In the genomic region with DNA sequence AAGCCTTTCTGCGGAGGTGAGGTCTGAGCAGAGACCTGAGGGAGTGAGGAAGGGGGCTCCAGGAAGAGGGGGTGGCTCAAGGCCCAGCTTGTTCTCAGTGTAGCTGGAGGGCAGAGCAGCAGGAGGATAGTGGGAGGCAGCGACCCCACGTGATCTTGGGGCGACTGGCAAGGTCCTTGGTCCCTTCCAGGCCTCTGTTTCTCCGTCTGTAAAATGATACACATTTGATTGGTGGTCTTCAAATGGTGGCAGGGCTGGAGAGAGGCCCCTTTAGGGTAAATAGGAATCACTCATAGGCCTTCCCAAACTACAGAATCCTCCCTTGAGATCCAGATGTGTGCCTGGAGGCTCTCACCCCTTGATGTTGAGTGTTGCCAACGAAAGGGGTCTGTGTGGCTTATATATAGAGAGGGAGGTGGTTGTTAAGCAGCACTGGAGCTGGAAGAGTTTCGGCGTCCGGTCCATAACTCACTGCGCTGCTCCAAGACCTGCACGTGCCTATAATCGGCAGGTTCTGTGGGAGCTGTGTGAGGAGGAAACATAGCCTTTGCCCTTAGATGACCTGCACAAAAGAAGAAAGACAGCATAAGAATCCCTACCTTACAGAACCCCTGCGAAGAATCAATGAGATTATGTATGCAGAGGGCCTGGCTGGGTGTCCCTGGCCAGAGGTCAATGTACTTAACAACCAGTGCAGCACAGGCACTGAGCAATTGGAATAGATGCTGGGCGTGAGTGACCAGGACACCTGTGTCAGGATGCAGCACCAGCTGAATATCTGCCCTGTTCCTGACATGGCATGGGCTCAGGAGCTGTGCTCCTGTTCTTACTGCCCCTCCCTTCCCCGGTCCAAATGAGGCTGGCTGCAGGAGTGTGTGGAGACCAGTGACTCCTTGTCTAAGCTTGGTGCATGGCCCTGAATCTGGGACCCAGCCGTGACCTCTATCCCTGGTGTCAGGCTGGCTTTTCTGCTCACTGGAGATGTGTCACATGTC, we compare ENCODE assay signal across 22 cellular contexts. TPM values are rescaled to one million over a fixed set of nuclear protein-coding genes. Genes with fewer than 3 reads are reported as not detected.
DNase-seq lines count a peak whose midpoint lies in the region; ATAC-seq, FAIRE-seq and TF ChIP-seq lines count a peak whose summit lies in the region.
"Had no signal": no experiment of that assay in that cellular context is flagged by ENCODE, and none has a peak within 500 bp of the region (broad histone marks: within the 10 kb centered on the region; RNA-seq: fewer than 3 reads in every experiment).

No MANE protein-coding gene starts in this region.

- no peak for TF ChIP-seq POLR2A in H1 (IDR thresholded peaks at IDR 0.05; ENCODE audit: control extremely low read depth in 1 of 2, low read depth in 2 of 2, low read length in 2 of 2)

- H3K4ac ChIP-seq in H1 (replicated peaks; ENCODE audit: insufficient read length, low read depth, low read length) (no peak overlapping the region), trophoblast cell (ENCODE audit: low read depth, low read length) (no peak overlapping the region)

- H2BK20ac ChIP-seq in H1 (ENCODE audit: low read length) = no peak overlapping the region

- no peak for FAIRE-seq in H1 (lab: Jason Lieb, UNC)
- FAIRE-seq: D721Med, GM12891, GM19239 had no signal

- H3K14ac ChIP-seq in H1 (ENCODE audit: insufficient read length) (no peak overlapping the region), trophoblast cell (ENCODE audit: low read length) (no peak overlapping the region)

- H2BK5ac ChIP-seq in H1 (ENCODE audit: low read depth, low read length) = no peak overlapping the region
- no peak overlapping the region for H2BK5ac ChIP-seq in trophoblast cell (ENCODE audit: low read depth, low read length, poor library complexity)

- TF ChIP-seq CTCF in GM23338 (conservative IDR thresholded peaks at IDR 0.05; ENCODE audit: low read depth in 2 of 2) (no peak), H1 (IDR thresholded peaks at IDR 0.05; ENCODE audit: control extremely low read depth in 1 of 3, insufficient read depth in 1 of 3, low read depth in 1 of 3, low read length in 3 of 3) (no peak), osteoblast (IDR thresholded peaks at IDR 0.05; ENCODE audit: extremely low read depth, low read depth, low read length) (no peak)

- POLR2A ChIA-PET in H1 (lab: Charles Lee; ENCODE audit: partially characterized antibody) = no interaction called here

- no peak for TF ChIP-seq RAD21 in H1 (IDR thresholded peaks at IDR 0.05 in 1 of 2, conservative IDR thresholded peaks at IDR 0.05 in 1 of 2; ENCODE audit: low read depth in 2 of 2, low read length in 2 of 2)

- intact Hi-C loops in left colon (cut with DNase I, micrococcal nuclease) = no loop called here

- H3K4me1 ChIP-seq in GM23338 (ENCODE audit: insufficient read depth) (no peaks in the 10 kb centered on the region), H1 (replicated peaks in 1 of 4; ENCODE audit: control insufficient read depth in 3 of 4, insufficient read depth in 4 of 4, low read length in 3 of 4) (peaks cover 0 to 12% (median 3%) of the 10 kb centered on the region in 4 experiments), osteoblast (ENCODE audit: insufficient read depth, low read length) (no peaks in the 10 kb centered on the region), trophoblast cell (ENCODE audit: control insufficient read depth in 1 of 2, insufficient read depth in 2 of 2, low read length in 2 of 2) (peaks cover 0 to 2% of the 10 kb centered on the region in 2 experiments)

- H3K4me1 Mint-ChIP-seq in GM23338 = peaks cover 21% of the 10 kb centered on the region

- H3F3A ChIP-seq in GM23338 (replicated peaks; ENCODE audit: low read depth) = no peaks in the 10 kb centered on the region

- H3K79me1 ChIP-seq in H1 (ENCODE audit: low read depth, low read length) = no peaks in the 10 kb centered on the region
- no peaks in the 10 kb centered on the region for H3K79me1 ChIP-seq in trophoblast cell (ENCODE audit: low read length)

- H3K36me3 ChIP-seq in GM23338 (ENCODE audit: insufficient read depth) (no peaks in the 10 kb centered on the region), H1 (ENCODE audit: control insufficient read depth in 2 of 4, insufficient read depth in 4 of 4, low read length in 3 of 4) (no peaks in the 10 kb centered on the region), osteoblast (ENCODE audit: insufficient read depth, low read length) (no peaks in the 10 kb centered on the region), trophoblast cell (ENCODE audit: control insufficient read depth in 1 of 2, insufficient read depth in 2 of 2, low read length in 2 of 2) (no peaks in the 10 kb centered on the region)
- H3K36me3 ChIP-seq: BLaER1 treated with 17β-estradiol and CSF1 and Interleukin-3, amounts not matched to agents 10 nM and 100 nM had no signal

- H4K12ac ChIP-seq in trophoblast cell (ENCODE audit: low read depth, low read length) = no peak overlapping the region

- H3K27me3 ChIP-seq in GM23338 (ENCODE audit: insufficient read depth) (no peaks in the 10 kb centered on the region), H1 (replicated peaks in 1 of 4; ENCODE audit: control insufficient read depth in 3 of 4, extremely low read depth in 1 of 4, insufficient read depth in 3 of 4, low read length in 3 of 4) (no peaks in the 10 kb centered on the region), osteoblast (ENCODE audit: insufficient read depth, low read length) (peaks cover 6% of the 10 kb centered on the region), trophoblast cell (ENCODE audit: insufficient read depth, low read length) (no peaks in the 10 kb centered on the region)
- H3K27me3 ChIP-seq: BLaER1 treated with 17β-estradiol and CSF1 and Interleukin-3, amounts not matched to agents 10 nM and 100 nM had no signal

- H3K36me3 Mint-ChIP-seq in GM23338 (ENCODE audit: low read depth) = no peaks in the 10 kb centered on the region

- H3K18ac ChIP-seq in H1 (ENCODE audit: extremely low read depth, low read length) (no peak overlapping the region), trophoblast cell (ENCODE audit: low read length) (no peak overlapping the region)

- no peak overlapping the region for H3K4me3 Mint-ChIP-seq in GM23338

- no peak overlapping the region for H4K5ac ChIP-seq in H1 (ENCODE audit: insufficient read length, low read depth, low read length)

- no peak overlapping the region for H3K27ac ChIP-seq in GM23338 (ENCODE audit: low read depth)
- no peak overlapping the region for H3K27ac ChIP-seq in H1 (ENCODE audit: low read depth, low read length)
- no peak overlapping the region for H3K27ac ChIP-seq in osteoblast (ENCODE audit: low read depth, low read length)
- H3K27ac ChIP-seq in trophoblast cell (ENCODE audit: low read depth, low read length) = no peak overlapping the region
- H3K27ac ChIP-seq: BLaER1 treated with 17β-estradiol and CSF1 and Interleukin-3, amounts not matched to agents 10 nM and 100 nM; KMS-11 had no signal

- no peak overlapping the region for H2AFZ ChIP-seq in GM23338
- H2AFZ ChIP-seq in H1 (ENCODE audit: low read length) = no peak overlapping the region
- no peak overlapping the region for H2AFZ ChIP-seq in osteoblast (ENCODE audit: low read length)
- no peak overlapping the region for H2AFZ ChIP-seq in trophoblast cell (ENCODE audit: insufficient read depth, low read length, poor library complexity)

- H3K79me2 ChIP-seq in GM23338 (replicated peaks; ENCODE audit: insufficient read depth) = no peaks in the 10 kb centered on the region
- no peaks in the 10 kb centered on the region for H3K79me2 ChIP-seq in H1 (ENCODE audit: control insufficient read depth in 1 of 2, insufficient read depth in 2 of 2, low read length in 2 of 2)
- H3K79me2 ChIP-seq in osteoblast (ENCODE audit: insufficient read depth, low read length) = no peaks in the 10 kb centered on the region
- no peaks in the 10 kb centered on the region for H3K79me2 ChIP-seq in trophoblast cell (ENCODE audit: control insufficient read depth, insufficient read depth, low read length, poor library complexity)

- peaks cover 3% of the 10 kb centered on the region for H3K27me3 Mint-ChIP-seq in GM23338 (ENCODE audit: insufficient read depth, low read depth, poor library complexity)

- H2BK12ac ChIP-seq in H1 (ENCODE audit: low read depth, low read length) (no peak overlapping the region), trophoblast cell (ENCODE audit: low read length) (no peak overlapping the region)

- no peak overlapping the region for H3K27ac Mint-ChIP-seq in GM23338

- H2BK15ac ChIP-seq in H1 (ENCODE audit: low read length) = no peak overlapping the region

- H3K9me3 ChIP-seq in H1 (ENCODE audit: insufficient read depth in 2 of 2, low read depth in 1 of 2, low read length in 1 of 2) (no peaks in the 10 kb centered on the region), osteoblast (ENCODE audit: low read depth, low read length) (no peaks in the 10 kb centered on the region), trophoblast cell (ENCODE audit: insufficient read depth, low read depth, low read length) (peaks cover 6% of the 10 kb centered on the region)
- H3K9me3 ChIP-seq: BLaER1 treated with 17β-estradiol and CSF1 and Interleukin-3, amounts not matched to agents 10 nM and 100 nM had no signal

- H2BK120ac ChIP-seq in H1 (replicated peaks; ENCODE audit: low read depth, low read length) (no peak overlapping the region), trophoblast cell (ENCODE audit: insufficient read depth, low read length, poor library complexity) (no peak overlapping the region)

- no peaks in the 10 kb centered on the region for H3K9me3 Mint-ChIP-seq in GM23338

- H4K91ac ChIP-seq in H1 (replicated peaks; ENCODE audit: insufficient read length, low read length) = no peak overlapping the region
- H4K91ac ChIP-seq in trophoblast cell (ENCODE audit: low read depth, low read length) = no peak overlapping the region

- ATAC-seq in GM23338 (peak; percentile 49), left colon (no peak)
- ATAC-seq: PC-3 had no signal

- H2AK5ac ChIP-seq in H1 (ENCODE audit: low read depth, low read length) (no peak overlapping the region), trophoblast cell (ENCODE audit: low read length) (no peak overlapping the region)

- TF ChIP-seq EP300 in H1 (IDR thresholded peaks at IDR 0.05; ENCODE audit: borderline replicate concordance in 1 of 2, low read depth in 2 of 2, low read length in 2 of 2) = no peak

- DNase-seq in GM23338 (ENCODE audit: low spot score) (no peak), HuH-7.5 (ENCODE audit: low spot score) (peak; percentile 19), H1 (ENCODE audit: low read depth in 1 of 2, low spot score in 2 of 2) (no peak), osteoblast (ENCODE audit: insufficient read length, low spot score, missing footprints) (peak; percentile 61), trophoblast cell (no peak), medulla oblongata (ENCODE audit: extremely low spot score) (no peak), left colon (no peak)
- DNase-seq: MV-4-11, NCI-H1417, NCI-H187, NCI-H2227 treated with DMSO at 0.1 percent for 48 hours, NCI-H510A treated with DMSO at 0.1 percent for 48 hours, NCI-H774, PC-3, RPMI8226, SHP77 treated with DMSO at 0.1 percent for 48 hours had no signal

- H3K4me2 ChIP-seq in GM23338 = no peak overlapping the region
- no peak overlapping the region; a peak in 1 of 4 replicates for H3K4me2 ChIP-seq in H1 (ENCODE audit: insufficient read depth in 1 of 2, low read depth in 2 of 2, low read length in 2 of 2)
- H3K4me2 ChIP-seq in osteoblast (ENCODE audit: insufficient read depth, low read length) = no peak overlapping the region
- H3K4me2 ChIP-seq in trophoblast cell (ENCODE audit: low read length) = no peak overlapping the region
- H3K4me2 ChIP-seq: BLaER1 treated with 17β-estradiol and CSF1 and Interleukin-3, amounts not matched to agents 10 nM and 100 nM; KMS-11 had no signal

- H3K9ac ChIP-seq in H1 (replicated peaks in 1 of 4; ENCODE audit: extremely low read depth in 1 of 4, low read depth in 3 of 4, low read length in 3 of 4) = no peak overlapping the region
- H3K9ac ChIP-seq in trophoblast cell (ENCODE audit: low read length) = no peak overlapping the region
- H3K9ac ChIP-seq: BLaER1 treated with 17β-estradiol and CSF1 and Interleukin-3, amounts not matched to agents 10 nM and 100 nM; KMS-11 had no signal

- 87% methylated on average over 16 of the region's 16 CpGs; no CpG with 5 or more reads in 1 of the 2 experiments for WGBS in H1 (ENCODE audit: extremely low coverage in 1 of 2, insufficient coverage in 1 of 2, insufficient read length in 1 of 2, insufficient replicate concordance in 2 of 2, low coverage in 1 of 2, low lambda C conversion rate in 2 of 2, missing lambda C conversion rate in 1 of 2), 2 experiments
- no CpG with 5 or more reads among the region's 16 CpGs for WGBS in trophoblast cell (ENCODE audit: extremely low coverage, insufficient coverage, insufficient read length)

- no peaks in the 10 kb centered on the region for H3K9me2 ChIP-seq in GM23338 (ENCODE audit: insufficient read depth)

- 0 out of 2 replicates have a peak overlapping the region, but pooled peaks have one; percentile 9 for H4K8ac ChIP-seq in H1 (ENCODE audit: extremely low read depth, insufficient read depth, low read length)
- H4K8ac ChIP-seq in trophoblast cell (ENCODE audit: low read depth, low read length) = no peak overlapping the region

- H3K4me3 ChIP-seq in GM23338 (no peak overlapping the region), H1 (ENCODE audit: extremely low read depth in 1 of 4, insufficient read depth in 2 of 4, low read depth in 3 of 4, low read length in 4 of 4) (no peak overlapping the region), osteoblast (ENCODE audit: insufficient read depth, low read length) (no peak overlapping the region), trophoblast cell (ENCODE audit: low read depth, low read length) (no peak overlapping the region)
- H3K4me3 ChIP-seq: BLaER1 treated with 17β-estradiol and CSF1 and Interleukin-3, amounts not matched to agents 10 nM and 100 nM had no signal

- CTCF ChIA-PET in H1 (lab: Charles Lee; ENCODE audit: partially characterized antibody) = interaction anchor here (0.6 to 6.1 kb wide), 12 partner anchors 9 to 419 kb away, joined by 3 to 54 read pairs (median 3); partner anchors contain the start of gene OTOG

- H3K56ac ChIP-seq in H1 (replicated peaks; ENCODE audit: insufficient read length, low read depth, low read length) = no peak overlapping the region

- no peaks in the 10 kb centered on the region for H3K23me2 ChIP-seq in H1 (ENCODE audit: low read depth, low read length)

- H3K23ac ChIP-seq in H1 (ENCODE audit: insufficient read length) (no peak overlapping the region), trophoblast cell (ENCODE audit: low read length) (no peak overlapping the region)

- H4K20me1 ChIP-seq in GM23338 (replicated peaks; ENCODE audit: insufficient read depth) (no peaks in the 10 kb centered on the region), H1 (replicated peaks in 1 of 2; ENCODE audit: control insufficient read depth in 1 of 2, insufficient read depth in 2 of 2, low read length in 2 of 2) (peaks cover 0 to 10% of the 10 kb centered on the region in 2 experiments), osteoblast (ENCODE audit: insufficient read depth, low read length) (no peaks in the 10 kb centered on the region)
- H4K20me1 ChIP-seq: BLaER1 treated with 17β-estradiol and CSF1 and Interleukin-3, amounts not matched to agents 10 nM and 100 nM had no signal

RNA-seq across cellular contexts. Expression of gene OTOG, which starts 28.7 kb away (rescaled TPM):
- total RNA-seq in GM23338 (2014; rRNA removed; shearing (Covaris generic)) = 0.52 and 0.78 TPM in 2 replicates
- polyA plus RNA-seq in GM23338 (2016; fragmentation: Nextera tagmentation; extraction: Ambion mirVana) = 0.40 and 2.4 TPM in 2 replicates
- total RNA-seq in H1 (2021; fragmentation: NEBNext Ultra II Directional; extraction: Animal tissue kit (Norgen Biotek cat#: 25700)) = 1.5 and 2.4 TPM in 2 replicates
- 0.41 and 0.88 TPM in 2 replicates for polyA plus RNA-seq in H1 (2011; rRNA removed)
- polyA plus RNA-seq in H1 (2011; cell fraction: cytosol; rRNA removed) = 0.49 TPM
- 5.5 TPM for polyA plus RNA-seq in H1 (2011; cell fraction: nucleus; rRNA removed)
- polyA plus RNA-seq in H1 (2012, experiment 1 of 2) = 0.26 to 1.3 TPM (median 0.73 TPM) in 4 replicates
- 0.08 TPM for polyA plus RNA-seq in H1 (2012, experiment 2 of 2)
- polyA plus RNA-seq in H1 (2013, experiment 1 of 2) = 0.83 TPM
- 1.4 TPM for polyA plus RNA-seq in H1 (2013, experiment 2 of 2)
- polyA minus RNA-seq in H1 (2011; rRNA and poly(A)+ RNA removed) = 4.6 and 4.9 TPM in 2 replicates
- polyA minus RNA-seq in H1 (2011; cell fraction: cytosol; rRNA and poly(A)+ RNA removed) = 1.3 TPM
- 11.7 TPM for polyA minus RNA-seq in H1 (2011; cell fraction: nucleus; rRNA and poly(A)+ RNA removed)
- not detected in 2 replicates for total RNA-seq in osteoblast
- 0.05 and 0.06 TPM in 2 replicates for polyA plus RNA-seq in trophoblast cell (2013)
- not detected for total RNA-seq in left colon
- total RNA-seq: H4, PC-3 had no signal

RNA-seq across cellular contexts. Expression of gene USH1C, which starts 31.5 kb away (rescaled TPM):
- total RNA-seq in GM23338 (2014; rRNA removed; shearing (Covaris generic)) = 1.3 and 5.4 TPM in 2 replicates
- polyA plus RNA-seq in GM23338 (2016; fragmentation: Nextera tagmentation; extraction: Ambion mirVana) (1.8 and 2.7 TPM in 2 replicates), H1 (2011; rRNA removed) (1.6 and 2.3 TPM in 2 replicates)
- 1.3 and 2.4 TPM in 2 replicates for total RNA-seq in H1 (2021; fragmentation: NEBNext Ultra II Directional; extraction: Animal tissue kit (Norgen Biotek cat#: 25700))
- polyA plus RNA-seq in H1 (2011; cell fraction: cytosol; rRNA removed) = 2.9 TPM
- polyA plus RNA-seq in H1 (2011; cell fraction: nucleus; rRNA removed) = 15.5 TPM
- 1.5 to 2.9 TPM (median 1.9 TPM) in 4 replicates for polyA plus RNA-seq in H1 (2012, experiment 1 of 2)
- polyA plus RNA-seq in H1 (2012, experiment 2 of 2) = 0.94 TPM
- polyA plus RNA-seq in H1 (2013, experiment 1 of 2) = 1.5 TPM
- 1.7 TPM for polyA plus RNA-seq in H1 (2013, experiment 2 of 2)
- 1.3 and 2.8 TPM in 2 replicates for polyA minus RNA-seq in H1 (2011; rRNA and poly(A)+ RNA removed)
- 1.3 TPM for polyA minus RNA-seq in H1 (2011; cell fraction: cytosol; rRNA and poly(A)+ RNA removed)
- polyA minus RNA-seq in H1 (2011; cell fraction: nucleus; rRNA and poly(A)+ RNA removed) = 3.7 TPM
- total RNA-seq in osteoblast (not detected in 2 replicates), left colon (100 to 1,000 TPM; 159 to 181 TPM)
- polyA plus RNA-seq in trophoblast cell (2013) = 0.61 and 1.4 TPM in 2 replicates
- total RNA-seq: H4, PC-3 had no signal

Comparison
In these comparisons a context has a peak if more than half of its experiments do, and no peak if none do; other contexts are left out.
1. DNase-seq: peak in HuH-7.5 (single experiment) and osteoblast (single experiment); none in GM23338 (single experiment), H1 (0 of 2), trophoblast cell (0 of 2), medulla oblongata (single experiment) and left colon (0 of 2).
2. RNA of gene USH1C, which starts 31.5 kb away (total RNA-seq): 159 to 181 TPM in left colon; 1.3 to 2.4 TPM in H1, 1.3 to 5.4 TPM in GM23338 and not detected in osteoblast; every median in the first group is over 10 times any median in the second.